10 cellular contexts compared by ENCODE assay signal in genomic region chr5:8993031-8993430, GRCh38.
DNase-seq lines count a peak whose midpoint lies in the region; ATAC-seq, FAIRE-seq and TF ChIP-seq lines count a peak whose summit lies in the region.
"Had no signal": no experiment of that assay in that cellular context is flagged by ENCODE, and none has a peak within 500 bp of the region (broad histone marks: within the 10 kb centered on the region; RNA-seq: fewer than 3 reads in every experiment).

No MANE protein-coding gene starts in this region.

- H3K27me3 ChIP-seq in psoas muscle (ENCODE audit: insufficient read depth in 3 of 3, low read length in 2 of 3) = no peaks in the 10 kb centered on the region

- intact Hi-C loops in psoas muscle (cut with DNase I) = no loop called here

- no peaks in the 10 kb centered on the region for H3K4me1 Mint-ChIP-seq in stimulated activated memory B cell treated with anti-CD40 and anti-IgM and Interleukin-4, amounts not matched to agents 10 μg/mL and 1 μg/mL and 100 μg/mL, for 72 hours

- no peaks in the 10 kb centered on the region for H3K36me3 ChIP-seq in psoas muscle (ENCODE audit: insufficient read depth in 1 of 2, low read depth in 1 of 2)

- H3K4me3 ChIP-seq in psoas muscle = no peak overlapping the region

- peaks cover 7% of the 10 kb centered on the region for H3K9me3 Mint-ChIP-seq in stimulated activated memory B cell treated with anti-CD40 and anti-IgM and Interleukin-4, amounts not matched to agents 10 μg/mL and 1 μg/mL and 100 μg/mL, for 72 hours

- peaks cover 3% of the 10 kb centered on the region for H3K9me3 ChIP-seq in psoas muscle

- no peak for FAIRE-seq in GM12891 (lab: Jason Lieb, UNC)

- no peak overlapping the region for H3K27ac Mint-ChIP-seq in stimulated activated memory B cell treated with anti-CD40 and anti-IgM and Interleukin-4, amounts not matched to agents 10 μg/mL and 1 μg/mL and 100 μg/mL, for 72 hours

- H3K4me1 ChIP-seq in psoas muscle = no peaks in the 10 kb centered on the region

- H3K4me3 Mint-ChIP-seq in stimulated activated memory B cell treated with anti-CD40 and anti-IgM and Interleukin-4, amounts not matched to agents 10 μg/mL and 1 μg/mL and 100 μg/mL, for 72 hours = no peak overlapping the region

- DNase-seq in EH (ENCODE audit: low read depth) (peak; percentile 25), SW480 (ENCODE audit: low spot score) (peak; percentile 18), kidney tubule cell (ENCODE audit: low spot score) (peak; percentile 43), psoas muscle (no peak), NCI-H2196 treated with DMSO at 0.1 percent for 48 hours (lab: John Stamatoyannopoulos, UW; ENCODE audit: unreplicated experiment) (no peak), GM12891 (ENCODE audit: insufficient read length, low spot score) (no peak)
- DNase-seq: NCI-H1105 treated with DMSO at 0.1 percent for 48 hours, posterior cingulate gyrus had no signal

- ATAC-seq in HG02759 (IDR thresholded peaks at IDR 0.05; ENCODE audit: unreplicated experiment) (peak; percentile 60), psoas muscle (no peak)
- no peak for ATAC-seq in stimulated activated memory B cell treated with anti-CD40 and anti-IgM and Interleukin-4, amounts not matched to agents 10 μg/mL and 1 μg/mL and 100 μg/mL, for 72 hours

- no peak for TF ChIP-seq CTCF in psoas muscle (IDR thresholded peaks at IDR 0.05)

- no peaks in the 10 kb centered on the region for H3K36me3 Mint-ChIP-seq in stimulated activated memory B cell treated with anti-CD40 and anti-IgM and Interleukin-4, amounts not matched to agents 10 μg/mL and 1 μg/mL and 100 μg/mL, for 72 hours

- H3K27ac ChIP-seq in psoas muscle = no peak overlapping the region

- no peaks in the 10 kb centered on the region for H3K27me3 Mint-ChIP-seq in stimulated activated memory B cell treated with anti-CD40 and anti-IgM and Interleukin-4, amounts not matched to agents 10 μg/mL and 1 μg/mL and 100 μg/mL, for 72 hours

- no peak for TF ChIP-seq POLR2A in GM12891 (IDR thresholded peaks at IDR 0.05; ENCODE audit: low read depth, low read length)

TF ChIP-seq in GM12891, 5 proteins besides CTCF, POLR2A, EP300 and RAD21:
- TF ChIP-seq POU2F2 (IDR thresholded peaks at IDR 0.05; ENCODE audit: low read depth, low read length) (no peak), TAF1 (IDR thresholded peaks at IDR 0.05; ENCODE audit: low read depth, low read length) (no peak), POLR2AphosphoS5 (IDR thresholded peaks at IDR 0.05; ENCODE audit: low read depth, low read length) (no peak), SPI1 (IDR thresholded peaks at IDR 0.05; ENCODE audit: low read depth, low read length) (no peak), PAX5 (IDR thresholded peaks at IDR 0.05; ENCODE audit: insufficient read depth, low read length, severe bottlenecking) (no peak)

Comparison
In these comparisons a context has a peak if more than half of its experiments do, and no peak if none do; other contexts are left out.
1. DNase-seq: peak in EH (single experiment), SW480 (single experiment) and kidney tubule cell (single experiment); none in psoas muscle (0 of 2), NCI-H2196 treated with DMSO at 0.1 percent for 48 hours (single experiment) and GM12891 (single experiment).